In the genomic region with DNA sequence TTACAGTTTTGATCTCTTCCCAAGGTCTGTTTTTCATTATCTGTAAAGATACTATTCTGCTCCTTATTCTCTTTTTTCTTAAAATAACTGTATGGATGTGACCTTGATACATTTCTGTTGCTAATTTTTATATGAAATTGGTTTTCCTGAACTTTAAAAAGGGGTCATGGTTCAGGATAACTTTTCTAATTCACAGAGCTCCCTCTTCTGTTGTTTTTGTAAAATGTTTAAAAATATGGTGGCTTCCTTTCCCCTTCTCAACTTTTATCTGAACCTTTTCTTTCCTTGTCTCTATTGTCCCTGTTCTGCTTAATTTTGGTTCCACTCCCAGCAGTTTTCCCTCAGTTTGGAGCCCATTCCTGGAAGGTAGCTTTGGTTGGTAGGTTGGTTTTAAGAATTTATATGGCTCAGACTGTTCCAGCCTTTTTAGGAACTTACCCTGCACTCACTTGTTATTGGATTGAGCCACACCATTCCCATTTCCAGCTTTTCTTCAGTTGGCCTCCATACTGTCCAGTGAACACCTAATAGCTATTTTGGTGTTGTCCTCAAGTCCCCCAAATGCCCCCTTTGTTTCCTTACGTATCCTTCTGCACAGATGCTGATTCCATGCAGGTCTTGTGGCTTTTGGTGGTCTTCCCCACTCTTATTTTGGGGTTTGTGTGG, we compare ENCODE assay signal across 11 cellular contexts.
DNase-seq lines count a peak whose midpoint lies in the region; ATAC-seq and TF ChIP-seq lines count a peak whose summit lies in the region.
"Had no signal": no experiment of that assay in that cellular context is flagged by ENCODE, and none has a peak within 500 bp of the region (broad histone marks: within the 10 kb centered on the region; RNA-seq: fewer than 3 reads in every experiment).

No MANE protein-coding gene starts in this region.

- WGBS in prostate gland: 95% methylated on average over 1 of the region's 1 CpG

- CTCF ChIA-PET in activated CD8-positive, alpha-beta T cell treated with anti-CD3 and anti-CD28 coated beads for 36 hours (lab: Charles Lee): interaction anchor here (0.6 to 2.8 kb wide), 5 partner anchors 10 to 429 kb away, joined by 3 to 10 read pairs (median 4); no protein-coding TSS in a partner anchor

- H3K9me2 ChIP-seq in DOHH2 (replicated peaks; ENCODE audit: control insufficient read depth, low read length) (no peaks in the 10 kb centered on the region), Karpas-422 (replicated peaks; ENCODE audit: insufficient read depth, low read length) (no peaks in the 10 kb centered on the region)

- H3K4me3 Mint-ChIP-seq in nephron progenitor cell: no peak overlapping the region
- no peak overlapping the region for H3K4me3 Mint-ChIP-seq in activated CD8-positive, alpha-beta T cell treated with anti-CD3 and anti-CD28 coated beads for 36 hours
- H3K4me3 Mint-ChIP-seq: activated naive CD4-positive, alpha-beta T cell treated with anti-CD3 and anti-CD28 coated beads, Interleukin-2, amount 10 ng/mL, durations not matched to agents 7 days and 5 days had no signal

- TF ChIP-seq POLR2A in prostate gland (IDR thresholded peaks at IDR 0.05): no peak

- DNase-seq in Karpas-422: no peak
- peak; percentile 33 for DNase-seq in dermis blood vessel endothelial cell
- DNase-seq in nephron progenitor cell: no peak
- no peak for DNase-seq in prostate gland (ENCODE audit: low spot score)
- no peak for DNase-seq in epidermal melanocyte (ENCODE audit: insufficient read length, low spot score)
- DNase-seq in activated CD8-positive, alpha-beta T cell treated with anti-CD3 and anti-CD28 coated beads for 36 hours: no peak
- DNase-seq: activated naive CD4-positive, alpha-beta T cell treated with anti-CD3 and anti-CD28 coated beads, Interleukin-2, amount 10 ng/mL, durations not matched to agents 7 days and 5 days; NCI-H2081 treated with DMSO at 0.1 percent for 48 hours; posterior cingulate gyrus had no signal

- H3K27ac ChIP-seq in DOHH2 (ENCODE audit: low read depth, low read length) (no peak overlapping the region), Karpas-422 (ENCODE audit: low read length) (0 out of 2 replicates have a peak overlapping the region, but pooled peaks have one; percentile 48), prostate gland (no peak overlapping the region)

- H3K4me2 ChIP-seq in DOHH2 (ENCODE audit: low read length) (no peak overlapping the region), Karpas-422 (ENCODE audit: low read depth, low read length, poor library complexity, severe bottlenecking) (peak overlapping the region; percentile 58)

- H3K79me2 ChIP-seq in DOHH2 (ENCODE audit: control insufficient read depth, low read length) (peaks cover 57% of the 10 kb centered on the region), Karpas-422 (ENCODE audit: low read length) (peaks cover 90% of the 10 kb centered on the region)

- peaks cover 28% of the 10 kb centered on the region for H3K4me1 Mint-ChIP-seq in nephron progenitor cell
- H3K4me1 Mint-ChIP-seq in activated CD8-positive, alpha-beta T cell treated with anti-CD3 and anti-CD28 coated beads for 36 hours (ENCODE audit: low read depth): peaks cover 13% of the 10 kb centered on the region
- H3K4me1 Mint-ChIP-seq: activated naive CD4-positive, alpha-beta T cell treated with anti-CD3 and anti-CD28 coated beads, Interleukin-2, amount 10 ng/mL, durations not matched to agents 7 days and 5 days had no signal

- H3F3A ChIP-seq in DOHH2 (ENCODE audit: control insufficient read depth, insufficient read depth): peaks cover 4% of the 10 kb centered on the region; the same call in 1 of the 2 replicates

- peak overlapping the region; percentile 3 for H3K27ac Mint-ChIP-seq in nephron progenitor cell
- H3K27ac Mint-ChIP-seq in activated CD8-positive, alpha-beta T cell treated with anti-CD3 and anti-CD28 coated beads for 36 hours: no peak overlapping the region
- H3K27ac Mint-ChIP-seq: activated naive CD4-positive, alpha-beta T cell treated with anti-CD3 and anti-CD28 coated beads, Interleukin-2, amount 10 ng/mL, durations not matched to agents 7 days and 5 days had no signal

- POLR2A ChIA-PET in activated CD8-positive, alpha-beta T cell treated with anti-CD3 and anti-CD28 coated beads for 36 hours (lab: Charles Lee): interaction anchor here (0.8 to 0.9 kb wide), 2 partner anchors 13 to 134 kb away, joined by 3 read pairs; no protein-coding TSS in a partner anchor

- H3K4me3 ChIP-seq in DOHH2 (ENCODE audit: low read length) (no peak overlapping the region), Karpas-422 (ENCODE audit: low read length) (peak overlapping the region; percentile 7; the same call in 1 of the 2 replicates), prostate gland (no peak overlapping the region)

- H3K9me3 ChIP-seq in DOHH2 (ENCODE audit: control insufficient read depth, insufficient read depth, low read length) (no peaks in the 10 kb centered on the region), Karpas-422 (ENCODE audit: low read length) (no peaks in the 10 kb centered on the region), prostate gland (no peaks in the 10 kb centered on the region)

- H3K9me3 Mint-ChIP-seq in nephron progenitor cell: no peaks in the 10 kb centered on the region
- no peaks in the 10 kb centered on the region for H3K9me3 Mint-ChIP-seq in activated CD8-positive, alpha-beta T cell treated with anti-CD3 and anti-CD28 coated beads for 36 hours
- H3K9me3 Mint-ChIP-seq: activated naive CD4-positive, alpha-beta T cell treated with anti-CD3 and anti-CD28 coated beads, Interleukin-2, amount 10 ng/mL, durations not matched to agents 7 days and 5 days had no signal

- H4K20me1 ChIP-seq in DOHH2 (ENCODE audit: control insufficient read depth, insufficient read depth, low read depth, low read length) (no peaks in the 10 kb centered on the region), Karpas-422 (ENCODE audit: insufficient read depth, low read depth, low read length) (no peaks in the 10 kb centered on the region)

- no peak overlapping the region for H2AFZ ChIP-seq in Karpas-422 (ENCODE audit: low read length)

- peak; percentile 40 for TF ChIP-seq CTCF in DOHH2 (IDR thresholded peaks at IDR 0.05; ENCODE audit: low read depth, low read length, poor library complexity, severe bottlenecking)
- TF ChIP-seq CTCF in nephron progenitor cell (IDR thresholded peaks at IDR 0.05): no peak
- TF ChIP-seq CTCF in prostate gland (IDR thresholded peaks at IDR 0.05): no peak
- no peak for TF ChIP-seq CTCF in activated CD8-positive, alpha-beta T cell treated with anti-CD3 and anti-CD28 coated beads for 36 hours (IDR thresholded peaks at IDR 0.05)

- H3K4me1 ChIP-seq in DOHH2 (ENCODE audit: control insufficient read depth, low read length) (peaks cover 5% of the 10 kb centered on the region; the same call in 1 of the 2 replicates), Karpas-422 (ENCODE audit: low read length) (peaks cover 43% of the 10 kb centered on the region), prostate gland (replicated peaks) (no peaks in the 10 kb centered on the region)

- H3K36me3 Mint-ChIP-seq in nephron progenitor cell (ENCODE audit: low read depth): peaks cover 14% of the 10 kb centered on the region
- H3K36me3 Mint-ChIP-seq in activated CD8-positive, alpha-beta T cell treated with anti-CD3 and anti-CD28 coated beads for 36 hours (ENCODE audit: low read depth): no peaks in the 10 kb centered on the region
- H3K36me3 Mint-ChIP-seq: activated naive CD4-positive, alpha-beta T cell treated with anti-CD3 and anti-CD28 coated beads, Interleukin-2, amount 10 ng/mL, durations not matched to agents 7 days and 5 days had no signal

- peak overlapping the region; percentile 46 for H3K9ac ChIP-seq in Karpas-422 (ENCODE audit: low read length)

- ATAC-seq in HG02870 (IDR thresholded peaks at IDR 0.05; ENCODE audit: unreplicated experiment): no peak
- no peak for ATAC-seq in activated CD8-positive, alpha-beta T cell treated with anti-CD3 and anti-CD28 coated beads for 36 hours

- H3K36me3 ChIP-seq in DOHH2 (ENCODE audit: control insufficient read depth, low read length) (peaks cover 5% of the 10 kb centered on the region), Karpas-422 (ENCODE audit: insufficient read depth, low read length) (peaks cover 6% of the 10 kb centered on the region; the same call in 1 of the 2 replicates), prostate gland (no peaks in the 10 kb centered on the region)

- H3K27me3 ChIP-seq in DOHH2 (ENCODE audit: control insufficient read depth, low read length) (no peaks in the 10 kb centered on the region), Karpas-422 (ENCODE audit: low read length) (no peaks in the 10 kb centered on the region), prostate gland (replicated peaks; ENCODE audit: insufficient read depth) (no peaks in the 10 kb centered on the region)

- intact Hi-C loops in prostate gland (cut with DNase I): loop anchor here (10.0 kb wide), 1 partner anchor 62 kb away; no protein-coding TSS in a partner anchor
- intact Hi-C loops in activated CD8-positive, alpha-beta T cell treated with anti-CD3 and anti-CD28 coated beads for 36 hours (cut with micrococcal nuclease): no loop called here

- H3K27me3 Mint-ChIP-seq in nephron progenitor cell (ENCODE audit: low read depth, poor library complexity): peaks cover 2% of the 10 kb centered on the region
- no peaks in the 10 kb centered on the region for H3K27me3 Mint-ChIP-seq in activated CD8-positive, alpha-beta T cell treated with anti-CD3 and anti-CD28 coated beads for 36 hours
- H3K27me3 Mint-ChIP-seq: activated naive CD4-positive, alpha-beta T cell treated with anti-CD3 and anti-CD28 coated beads, Interleukin-2, amount 10 ng/mL, durations not matched to agents 7 days and 5 days had no signal
